In the genomic region with DNA sequence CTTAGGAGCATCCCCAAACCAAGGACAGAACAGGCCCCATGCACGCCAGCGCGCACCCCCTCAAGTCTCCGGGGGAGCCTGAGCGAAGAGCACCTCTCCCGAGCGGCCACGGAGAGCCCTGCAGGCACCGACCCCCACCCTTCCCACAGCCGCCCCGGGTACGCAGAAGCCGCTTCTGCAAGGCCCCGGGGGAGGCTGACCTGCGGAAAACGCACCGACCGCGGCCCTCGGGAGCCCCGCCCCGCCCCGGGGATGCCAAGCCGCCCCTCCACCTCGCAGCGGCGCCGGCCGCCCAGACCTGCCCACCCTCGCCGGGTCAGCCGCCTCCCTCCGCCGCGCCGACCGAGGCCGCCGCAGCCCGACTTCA, we compare ENCODE assay signal across 8 cellular contexts. TPM values are rescaled to one million over a fixed set of nuclear protein-coding genes. Genes with fewer than 3 reads are reported as not detected.
DNase-seq lines count a peak whose midpoint lies in the region; ATAC-seq, FAIRE-seq and TF ChIP-seq lines count a peak whose summit lies in the region.

No MANE protein-coding gene starts in this region.

- peak overlapping the region; percentile 87 for H3K4me3 Mint-ChIP-seq in WTC11

- H3K27ac ChIP-seq in left ventricle myocardium inferior (replicated peaks) (peak overlapping the region; percentile 87), small intestine (ENCODE audit: low read depth in 1 of 2, low read length in 1 of 2) (peak overlapping the region; percentile 48 to 74)

- H3K9me3 ChIP-seq in left ventricle myocardium inferior (replicated peaks) (no peaks in the 10 kb centered on the region), small intestine (ENCODE audit: control insufficient read depth, low read depth) (no peaks in the 10 kb centered on the region)

- intact Hi-C loops in left ventricle myocardium inferior (cut with micrococcal nuclease): no loop called here

- peak overlapping the region; percentile 73 for H3K27ac Mint-ChIP-seq in WTC11

- H3K36me3 ChIP-seq in left ventricle myocardium inferior (no peaks in the 10 kb centered on the region), small intestine (ENCODE audit: control insufficient read depth in 2 of 2, insufficient read depth in 2 of 2, low read length in 2 of 2) (no peaks in the 10 kb centered on the region)

- FAIRE-seq in small intestine (lab: Jason Lieb, UNC): no peak

- H3K36me3 Mint-ChIP-seq in WTC11: 0 out of 2 replicates have a peak, but pooled peaks cover 2% of the 10 kb centered on the region

- H3K4me3 ChIP-seq in GM12864 (ENCODE audit: low read depth, low read length) (peak overlapping the region; percentile 77), HFF-Myc (replicated peaks; ENCODE audit: low read depth, low read length) (peak overlapping the region; percentile 68), left ventricle myocardium inferior (peak overlapping the region; percentile 91), small intestine (ENCODE audit: low read depth in 1 of 2, low read length in 2 of 2) (peak overlapping the region; percentile 70 to 94)

- TF ChIP-seq CTCF in GM12864 (IDR thresholded peaks at IDR 0.05; ENCODE audit: low read depth, low read length, missing control alignments) (no peak), HFF-Myc (IDR thresholded peaks at IDR 0.05; ENCODE audit: low read depth, low read length, missing control alignments) (no peak), WTC11 (IDR thresholded peaks at IDR 0.05) (no peak), left ventricle myocardium inferior (IDR thresholded peaks at IDR 0.05; ENCODE audit: borderline replicate concordance) (no peak)

- no peaks in the 10 kb centered on the region for H3K9me3 Mint-ChIP-seq in WTC11

- H3K27me3 Mint-ChIP-seq in WTC11 (ENCODE audit: low read depth): no peaks in the 10 kb centered on the region

- H3K4me1 Mint-ChIP-seq in WTC11: peaks cover 55% of the 10 kb centered on the region

- CTCF ChIA-PET in WTC11 (lab: Charles Lee): interaction anchor here (0.9 to 3.4 kb wide), 13 partner anchors 11 to 237 kb away, joined by 3 to 59 read pairs (median 7); a partner anchor contains a TSS

- H3K27me3 ChIP-seq in left ventricle myocardium inferior (ENCODE audit: low read depth) (no peaks in the 10 kb centered on the region), small intestine (ENCODE audit: control insufficient read depth in 2 of 2, insufficient read depth in 2 of 2, low read length in 2 of 2) (no peaks in the 10 kb centered on the region)

- peak; percentile 13 for ATAC-seq in WTC11
- no peak for ATAC-seq in GM18861 (IDR thresholded peaks at IDR 0.05; ENCODE audit: unreplicated experiment)

- POLR2A ChIA-PET in WTC11 (lab: Charles Lee): interaction anchor here (0.9 to 3.2 kb wide), 5 partner anchors 21 to 68 kb away, joined by 3 to 37 read pairs (median 4); a partner anchor contains a TSS

- DNase-seq in GM12864 (ENCODE audit: low read depth): no peak
- no peak for DNase-seq in HFF-Myc (ENCODE audit: extremely low read depth, low read depth)
- DNase-seq in WTC11 (ENCODE audit: low spot score): no peak
- no peak for DNase-seq in left ventricle myocardium inferior
- DNase-seq in small intestine: no peak
- no peak for DNase-seq in T-helper 9 cell
- no peak for DNase-seq in SKM-1 treated with dmso at 0.1 percent for 144 hours (lab: John Stamatoyannopoulos, UW; ENCODE audit: unreplicated experiment)

- WGBS in small intestine, 3 donors: 1% methylated on average over 23 to 40 of the region's 40 CpGs

- peaks cover 37% of the 10 kb centered on the region for H3K4me1 ChIP-seq in left ventricle myocardium inferior
- H3K4me1 ChIP-seq in small intestine (ENCODE audit: control insufficient read depth in 2 of 2, insufficient read depth in 1 of 2, low read depth in 1 of 2, low read length in 1 of 2): peaks cover 0 to 4% of the 10 kb centered on the region in 2 donors

TF ChIP-seq in WTC11, 78 proteins besides CTCF, POLR2A, EP300 and RAD21 (continues in another document):
- TF ChIP-seq ATF1 (CRISPR knock-in tag; IDR thresholded peaks at IDR 0.05) (no peak), RELA (CRISPR knock-in tag; IDR thresholded peaks at IDR 0.05; ENCODE audit: borderline replicate concordance) (no peak), TEAD4 (CRISPR knock-in tag; IDR thresholded peaks at IDR 0.05) (no peak), NR2C2 (CRISPR knock-in tag; IDR thresholded peaks at IDR 0.05) (no peak), ESRRA (CRISPR knock-in tag; IDR thresholded peaks at IDR 0.05; ENCODE audit: borderline replicate concordance) (no peak), FOXJ3 (CRISPR knock-in tag; IDR thresholded peaks at IDR 0.05; ENCODE audit: borderline replicate concordance) (no peak), ZNF121 (CRISPR knock-in tag; IDR thresholded peaks at IDR 0.05) (no peak)
- TF ChIP-seq, protein P1, sequence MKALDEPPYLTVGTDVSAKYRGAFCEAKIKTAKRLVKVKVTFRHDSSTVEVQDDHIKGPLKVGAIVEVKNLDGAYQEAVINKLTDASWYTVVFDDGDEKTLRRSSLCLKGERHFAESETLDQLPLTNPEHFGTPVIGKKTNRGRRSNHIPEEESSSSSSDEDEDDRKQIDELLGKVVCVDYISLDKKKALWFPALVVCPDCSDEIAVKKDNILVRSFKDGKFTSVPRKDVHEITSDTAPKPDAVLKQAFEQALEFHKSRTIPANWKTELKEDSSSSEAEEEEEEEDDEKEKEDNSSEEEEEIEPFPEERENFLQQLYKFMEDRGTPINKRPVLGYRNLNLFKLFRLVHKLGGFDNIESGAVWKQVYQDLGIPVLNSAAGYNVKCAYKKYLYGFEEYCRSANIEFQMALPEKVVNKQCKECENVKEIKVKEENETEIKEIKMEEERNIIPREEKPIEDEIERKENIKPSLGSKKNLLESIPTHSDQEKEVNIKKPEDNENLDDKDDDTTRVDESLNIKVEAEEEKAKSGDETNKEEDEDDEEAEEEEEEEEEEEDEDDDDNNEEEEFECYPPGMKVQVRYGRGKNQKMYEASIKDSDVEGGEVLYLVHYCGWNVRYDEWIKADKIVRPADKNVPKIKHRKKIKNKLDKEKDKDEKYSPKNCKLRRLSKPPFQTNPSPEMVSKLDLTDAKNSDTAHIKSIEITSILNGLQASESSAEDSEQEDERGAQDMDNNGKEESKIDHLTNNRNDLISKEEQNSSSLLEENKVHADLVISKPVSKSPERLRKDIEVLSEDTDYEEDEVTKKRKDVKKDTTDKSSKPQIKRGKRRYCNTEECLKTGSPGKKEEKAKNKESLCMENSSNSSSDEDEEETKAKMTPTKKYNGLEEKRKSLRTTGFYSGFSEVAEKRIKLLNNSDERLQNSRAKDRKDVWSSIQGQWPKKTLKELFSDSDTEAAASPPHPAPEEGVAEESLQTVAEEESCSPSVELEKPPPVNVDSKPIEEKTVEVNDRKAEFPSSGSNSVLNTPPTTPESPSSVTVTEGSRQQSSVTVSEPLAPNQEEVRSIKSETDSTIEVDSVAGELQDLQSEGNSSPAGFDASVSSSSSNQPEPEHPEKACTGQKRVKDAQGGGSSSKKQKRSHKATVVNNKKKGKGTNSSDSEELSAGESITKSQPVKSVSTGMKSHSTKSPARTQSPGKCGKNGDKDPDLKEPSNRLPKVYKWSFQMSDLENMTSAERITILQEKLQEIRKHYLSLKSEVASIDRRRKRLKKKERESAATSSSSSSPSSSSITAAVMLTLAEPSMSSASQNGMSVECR (CRISPR knock-in tag; IDR thresholded peaks at IDR 0.05; ENCODE audit: borderline replicate concordance): 0 out of 2 replicates have a peak, but pooled peaks have one; percentile 11
- TF ChIP-seq, protein P2, sequence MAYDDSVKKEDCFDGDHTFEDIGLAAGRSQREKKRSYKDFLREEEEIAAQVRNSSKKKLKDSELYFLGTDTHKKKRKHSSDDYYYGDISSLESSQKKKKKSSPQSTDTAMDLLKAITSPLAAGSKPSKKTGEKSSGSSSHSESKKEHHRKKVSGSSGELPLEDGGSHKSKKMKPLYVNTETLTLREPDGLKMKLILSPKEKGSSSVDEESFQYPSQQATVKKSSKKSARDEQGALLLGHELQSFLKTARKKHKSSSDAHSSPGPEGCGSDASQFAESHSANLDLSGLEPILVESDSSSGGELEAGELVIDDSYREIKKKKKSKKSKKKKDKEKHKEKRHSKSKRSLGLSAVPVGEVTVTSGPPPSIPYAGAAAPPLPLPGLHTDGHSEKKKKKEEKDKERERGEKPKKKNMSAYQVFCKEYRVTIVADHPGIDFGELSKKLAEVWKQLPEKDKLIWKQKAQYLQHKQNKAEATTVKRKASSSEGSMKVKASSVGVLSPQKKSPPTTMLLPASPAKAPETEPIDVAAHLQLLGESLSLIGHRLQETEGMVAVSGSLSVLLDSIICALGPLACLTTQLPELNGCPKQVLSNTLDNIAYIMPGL (CRISPR knock-in tag; IDR thresholded peaks at IDR 0.05): no peak
- TF ChIP-seq, protein P3, sequence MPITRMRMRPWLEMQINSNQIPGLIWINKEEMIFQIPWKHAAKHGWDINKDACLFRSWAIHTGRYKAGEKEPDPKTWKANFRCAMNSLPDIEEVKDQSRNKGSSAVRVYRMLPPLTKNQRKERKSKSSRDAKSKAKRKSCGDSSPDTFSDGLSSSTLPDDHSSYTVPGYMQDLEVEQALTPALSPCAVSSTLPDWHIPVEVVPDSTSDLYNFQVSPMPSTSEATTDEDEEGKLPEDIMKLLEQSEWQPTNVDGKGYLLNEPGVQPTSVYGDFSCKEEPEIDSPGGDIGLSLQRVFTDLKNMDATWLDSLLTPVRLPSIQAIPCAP (CRISPR knock-in tag; IDR thresholded peaks at IDR 0.05): no peak
- TF ChIP-seq, protein P4, sequence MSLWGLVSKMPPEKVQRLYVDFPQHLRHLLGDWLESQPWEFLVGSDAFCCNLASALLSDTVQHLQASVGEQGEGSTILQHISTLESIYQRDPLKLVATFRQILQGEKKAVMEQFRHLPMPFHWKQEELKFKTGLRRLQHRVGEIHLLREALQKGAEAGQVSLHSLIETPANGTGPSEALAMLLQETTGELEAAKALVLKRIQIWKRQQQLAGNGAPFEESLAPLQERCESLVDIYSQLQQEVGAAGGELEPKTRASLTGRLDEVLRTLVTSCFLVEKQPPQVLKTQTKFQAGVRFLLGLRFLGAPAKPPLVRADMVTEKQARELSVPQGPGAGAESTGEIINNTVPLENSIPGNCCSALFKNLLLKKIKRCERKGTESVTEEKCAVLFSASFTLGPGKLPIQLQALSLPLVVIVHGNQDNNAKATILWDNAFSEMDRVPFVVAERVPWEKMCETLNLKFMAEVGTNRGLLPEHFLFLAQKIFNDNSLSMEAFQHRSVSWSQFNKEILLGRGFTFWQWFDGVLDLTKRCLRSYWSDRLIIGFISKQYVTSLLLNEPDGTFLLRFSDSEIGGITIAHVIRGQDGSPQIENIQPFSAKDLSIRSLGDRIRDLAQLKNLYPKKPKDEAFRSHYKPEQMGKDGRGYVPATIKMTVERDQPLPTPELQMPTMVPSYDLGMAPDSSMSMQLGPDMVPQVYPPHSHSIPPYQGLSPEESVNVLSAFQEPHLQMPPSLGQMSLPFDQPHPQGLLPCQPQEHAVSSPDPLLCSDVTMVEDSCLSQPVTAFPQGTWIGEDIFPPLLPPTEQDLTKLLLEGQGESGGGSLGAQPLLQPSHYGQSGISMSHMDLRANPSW (CRISPR knock-in tag; conservative IDR thresholded peaks at IDR 0.05; ENCODE audit: low read depth): no peak

RNA-seq across cellular contexts. Expression of a gene that starts 0.4 kb away (rescaled TPM):
- total RNA-seq in WTC11 (2021) (55.9 to 62.7 TPM (median 59.7 TPM) in 3 replicates), left ventricle myocardium inferior (27.5 TPM)
- polyA plus RNA-seq in small intestine: 1 to 10 TPM; 6.0 to 9.8 (median 7.8) TPM

RNA-seq across cellular contexts. Expression of a gene that starts 58.7 kb away (rescaled TPM):
- 41.2 to 44.8 TPM (median 43.1 TPM) in 3 replicates for total RNA-seq in WTC11 (2021)
- 25.2 TPM for total RNA-seq in left ventricle myocardium inferior
- polyA plus RNA-seq in small intestine: 10 to 100 TPM; 13.5 to 21.0 (median 15.4) TPM
